ENCODE assay signal across 9 cellular contexts in genomic region chr10:34526758-34527730, GRCh38.
A peak's percentile ranks its signal among the peaks of the same experiment; 100 is the strongest.
DNase-seq lines count a peak whose midpoint lies in the region; ATAC-seq and TF ChIP-seq lines count a peak whose summit lies in the region.
"Had no signal": no experiment of that assay in that cellular context is flagged by ENCODE, and none has a peak within 500 bp of the region (broad histone marks: within the 10 kb centered on the region; RNA-seq: fewer than 3 reads in every experiment).

No MANE protein-coding gene starts in this region.

- peak overlapping the region; percentile 91 for H3K27ac ChIP-seq in HUES64 (ENCODE audit: low read depth, low read length)
- H3K27ac ChIP-seq in liver (ENCODE audit: low read depth in 1 of 2, low read length in 2 of 2), result no peak overlapping the region

- DNase-seq in AG08396 (ENCODE audit: low spot score), result peak; percentile 67
- DNase-seq in choroid plexus epithelial cell (ENCODE audit: low read depth), result peak; percentile 98
- no peak for DNase-seq in activated T-cell treated with anti-CD3 and anti-CD28 coated beads, Interleukin-2, amount 50 U/mL, for 72 hours
- DNase-seq in lower leg skin (ENCODE audit: low spot score in 2 of 2), result no peak
- DNase-seq in activated CD4-positive, alpha-beta T cell treated with anti-CD3 and anti-CD28 coated beads, Interleukin-2, amount 10 ng/mL, durations not matched to agents 7 days and 5 days, result no peak
- DNase-seq: activated naive CD8-positive, alpha-beta T cell treated with anti-CD3 and anti-CD28 coated beads, Interleukin-2, amount 50 U/mL, for 24 hours had no signal

- POLR2A ChIA-PET in activated CD4-positive, alpha-beta T cell treated with anti-CD3 and anti-CD28 coated beads, Interleukin-2, amount 10 ng/mL, durations not matched to agents 7 days and 5 days (lab: Charles Lee), result no interaction called here

- H3K36me3 Mint-ChIP-seq in activated T-cell treated with anti-CD3 and anti-CD28 coated beads, Interleukin-2, amount 50 U/mL, for 72 hours (ENCODE audit: insufficient read depth in 2 of 2), result no peaks in the 10 kb centered on the region
- no peaks in the 10 kb centered on the region for H3K36me3 Mint-ChIP-seq in activated CD4-positive, alpha-beta T cell treated with anti-CD3 and anti-CD28 coated beads, Interleukin-2, amount 10 ng/mL, durations not matched to agents 7 days and 5 days (ENCODE audit: low read depth)

- peaks cover 5% of the 10 kb centered on the region for H3K4me1 Mint-ChIP-seq in activated T-cell treated with anti-CD3 and anti-CD28 coated beads, Interleukin-2, amount 50 U/mL, for 72 hours (ENCODE audit: low read depth)
- peaks cover 2% of the 10 kb centered on the region for H3K4me1 Mint-ChIP-seq in activated CD4-positive, alpha-beta T cell treated with anti-CD3 and anti-CD28 coated beads, Interleukin-2, amount 10 ng/mL, durations not matched to agents 7 days and 5 days

- intact Hi-C loops in lower leg skin (cut with DNase I; ENCODE audit: low total_unique reads), result no loop called here

- TF ChIP-seq CTCF in choroid plexus epithelial cell (conservative IDR thresholded peaks at IDR 0.05; ENCODE audit: low read depth, low read length) (peak; percentile 45), liver (IDR thresholded peaks at IDR 0.05; ENCODE audit: low read depth, low read length, missing input control) (peak; percentile 9), lower leg skin (IDR thresholded peaks at IDR 0.05) (no peak)

- H3K4me3 ChIP-seq in HUES64 (ENCODE audit: low read length), result peak overlapping the region; percentile 12; the same call in 1 of the 2 replicates
- no peak overlapping the region for H3K4me3 ChIP-seq in choroid plexus epithelial cell (ENCODE audit: low read depth, low read length)
- no peak overlapping the region for H3K4me3 ChIP-seq in liver (ENCODE audit: low read depth in 1 of 3, low read length in 3 of 3)
- H3K4me3 ChIP-seq in lower leg skin (ENCODE audit: low read depth, poor library complexity, severe bottlenecking), result no peak overlapping the region

- H3K27ac Mint-ChIP-seq in activated T-cell treated with anti-CD3 and anti-CD28 coated beads, Interleukin-2, amount 50 U/mL, for 72 hours, result no peak overlapping the region
- no peak overlapping the region for H3K27ac Mint-ChIP-seq in activated CD4-positive, alpha-beta T cell treated with anti-CD3 and anti-CD28 coated beads, Interleukin-2, amount 10 ng/mL, durations not matched to agents 7 days and 5 days
- H3K27ac Mint-ChIP-seq: activated naive CD8-positive, alpha-beta T cell treated with anti-CD3 and anti-CD28 coated beads, Interleukin-2, amount 50 U/mL, for 24 hours had no signal

- peaks cover 0 to 3% of the 10 kb centered on the region in 2 donors for H3K9me3 Mint-ChIP-seq in activated T-cell treated with anti-CD3 and anti-CD28 coated beads, Interleukin-2, amount 50 U/mL, for 72 hours
- H3K9me3 Mint-ChIP-seq in activated CD4-positive, alpha-beta T cell treated with anti-CD3 and anti-CD28 coated beads, Interleukin-2, amount 10 ng/mL, durations not matched to agents 7 days and 5 days, result no peaks in the 10 kb centered on the region

- H3K27me3 ChIP-seq in HUES64 (ENCODE audit: insufficient read depth, low read length) (no peaks in the 10 kb centered on the region), liver (ENCODE audit: control insufficient read depth in 4 of 4, insufficient read depth in 4 of 4, low read length in 3 of 4) (no peaks in the 10 kb centered on the region)

- H3K27me3 Mint-ChIP-seq in activated T-cell treated with anti-CD3 and anti-CD28 coated beads, Interleukin-2, amount 50 U/mL, for 72 hours (ENCODE audit: low read depth), result peaks cover 7% of the 10 kb centered on the region
- peaks cover 9% of the 10 kb centered on the region for H3K27me3 Mint-ChIP-seq in activated CD4-positive, alpha-beta T cell treated with anti-CD3 and anti-CD28 coated beads, Interleukin-2, amount 10 ng/mL, durations not matched to agents 7 days and 5 days

- ATAC-seq in activated T-cell treated with anti-CD3 and anti-CD28 coated beads, Interleukin-2, amount 50 U/mL, for 72 hours (replicated peaks in 1 of 2), result no peak
- ATAC-seq in HG02588 (IDR thresholded peaks at IDR 0.05; ENCODE audit: unreplicated experiment), result no peak
- ATAC-seq: activated naive CD8-positive, alpha-beta T cell treated with anti-CD3 and anti-CD28 coated beads, Interleukin-2, amount 50 U/mL, for 24 hours had no signal

- no peak overlapping the region for H3K4me3 Mint-ChIP-seq in activated T-cell treated with anti-CD3 and anti-CD28 coated beads, Interleukin-2, amount 50 U/mL, for 72 hours
- H3K4me3 Mint-ChIP-seq in activated CD4-positive, alpha-beta T cell treated with anti-CD3 and anti-CD28 coated beads, Interleukin-2, amount 10 ng/mL, durations not matched to agents 7 days and 5 days, result no peak overlapping the region
- H3K4me3 Mint-ChIP-seq: activated naive CD8-positive, alpha-beta T cell treated with anti-CD3 and anti-CD28 coated beads, Interleukin-2, amount 50 U/mL, for 24 hours had no signal

- H3K9ac ChIP-seq in HUES64 (ENCODE audit: low read depth, low read length) (peak overlapping the region; percentile 62; the same call in 1 of the 2 replicates), liver (ENCODE audit: low read depth in 1 of 2, low read length in 2 of 2) (peak overlapping the region in 1 of 2 donors; percentile 17)

- CTCF ChIA-PET in activated CD4-positive, alpha-beta T cell treated with anti-CD3 and anti-CD28 coated beads, Interleukin-2, amount 10 ng/mL, durations not matched to agents 7 days and 5 days (lab: Charles Lee), result no interaction called here

- TF ChIP-seq RAD21 in liver (IDR thresholded peaks at IDR 0.05), result peak; percentile 67 to 69

- H3K4me1 ChIP-seq in HUES64 (ENCODE audit: insufficient read depth, low read length) (peaks cover 48% of the 10 kb centered on the region), liver (ENCODE audit: control insufficient read depth in 4 of 4, insufficient read depth in 4 of 4, low read length in 3 of 4) (no peaks in the 10 kb centered on the region)

- TF ChIP-seq POLR2A in lower leg skin (IDR thresholded peaks at IDR 0.05), result no peak

- 72% methylated on average over 7 of the region's 7 CpGs for WGBS in HUES64
- WGBS in liver, result 79% methylated on average over 7 of the region's 7 CpGs
- WGBS in lower leg skin, 2 donors, result 16 to 23% methylated on average over 7 of the region's 7 CpGs

- H3K9me3 ChIP-seq in HUES64 (ENCODE audit: insufficient read depth, low read depth, low read length) (no peaks in the 10 kb centered on the region), liver (ENCODE audit: control insufficient read depth in 4 of 4, low read length in 3 of 4) (peaks cover 0 to 11% (median 1%) of the 10 kb centered on the region in 4 donors)

- H3K36me3 ChIP-seq in HUES64 (ENCODE audit: insufficient read depth, low read length), result no peaks in the 10 kb centered on the region
- H3K36me3 ChIP-seq in liver (ENCODE audit: control insufficient read depth in 4 of 4, insufficient read depth in 3 of 4, low read depth in 1 of 4, low read length in 3 of 4), result no peaks in the 10 kb centered on the region

TF ChIP-seq in liver, 16 proteins besides CTCF, POLR2A, EP300 and RAD21 (continues in another document):
- TF ChIP-seq HNF4A (conservative IDR thresholded peaks at IDR 0.05), result no peak
- TF ChIP-seq RXRA (IDR thresholded peaks at IDR 0.05), result peak in 1 of 2 donors; percentile 8
- no peak for TF ChIP-seq SP1 (IDR thresholded peaks at IDR 0.05)
- TF ChIP-seq ATF3 (IDR thresholded peaks at IDR 0.05), result no peak
- no peak for TF ChIP-seq FOXA1 (IDR thresholded peaks at IDR 0.05)
- TF ChIP-seq HNF4G (IDR thresholded peaks at IDR 0.05), result no peak
- no peak for TF ChIP-seq YY1 (IDR thresholded peaks at IDR 0.05)
- TF ChIP-seq GABPA (IDR thresholded peaks at IDR 0.05 in 1 of 2, conservative IDR thresholded peaks at IDR 0.05 in 1 of 2), result no peak
- no peak for TF ChIP-seq ZBTB33 (IDR thresholded peaks at IDR 0.05)
- TF ChIP-seq NR2F2 (IDR thresholded peaks at IDR 0.05), result peak; percentile 69

Comparison
In these comparisons a context has a peak if more than half of its experiments do, and no peak if none do; other contexts are left out.
1. DNase-seq: peak in AG08396 (single experiment) and choroid plexus epithelial cell (single experiment); none in activated T-cell treated with anti-CD3 and anti-CD28 coated beads, Interleukin-2, amount 50 U/mL, for 72 hours (0 of 2), lower leg skin (0 of 2) and activated CD4-positive, alpha-beta T cell treated with anti-CD3 and anti-CD28 coated beads, Interleukin-2, amount 10 ng/mL, durations not matched to agents 7 days and 5 days (single experiment).
2. CTCF ChIP-seq: peak in choroid plexus epithelial cell (single experiment) and liver (single experiment); none in lower leg skin (0 of 3).